8 cellular contexts compared by ENCODE assay signal in the genomic region with DNA sequence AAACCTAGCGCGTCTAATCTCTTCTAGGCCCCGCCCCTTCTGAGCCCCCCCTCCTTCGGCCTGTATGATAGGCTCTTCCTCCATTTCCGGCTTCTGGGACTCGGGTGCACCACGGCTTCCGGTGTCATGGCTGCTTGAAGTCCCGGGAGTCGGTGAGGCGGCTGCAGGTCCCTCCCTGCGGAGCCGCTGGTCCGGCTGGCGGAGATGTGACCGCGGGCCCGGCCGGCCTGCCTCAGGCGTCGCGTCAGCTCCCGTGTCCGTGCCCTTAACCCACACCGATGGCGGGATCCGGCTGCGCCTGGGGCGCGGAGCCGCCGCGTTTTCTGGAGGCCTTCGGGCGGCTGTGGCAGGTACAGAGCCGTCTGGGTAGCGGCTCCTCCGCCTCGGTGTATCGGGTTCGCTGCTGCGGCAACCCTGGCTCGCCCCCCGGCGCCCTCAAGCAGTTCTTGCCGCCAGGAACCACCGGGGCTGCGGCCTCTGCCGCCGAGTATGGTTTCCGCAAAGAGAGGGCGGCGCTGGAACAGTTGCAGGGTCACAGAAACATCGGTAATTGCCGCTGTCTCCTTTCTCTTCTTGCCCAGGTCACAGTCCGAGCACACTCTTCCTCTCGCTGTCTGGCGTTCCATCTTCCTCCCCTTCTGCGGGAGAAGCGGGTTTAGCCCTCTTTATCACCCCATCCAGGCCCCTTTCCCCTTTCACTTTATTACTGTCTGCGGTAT.
DNase-seq lines count a peak whose midpoint lies in the region; ATAC-seq lines count a peak whose summit lies in the region.

A gene with protein sequence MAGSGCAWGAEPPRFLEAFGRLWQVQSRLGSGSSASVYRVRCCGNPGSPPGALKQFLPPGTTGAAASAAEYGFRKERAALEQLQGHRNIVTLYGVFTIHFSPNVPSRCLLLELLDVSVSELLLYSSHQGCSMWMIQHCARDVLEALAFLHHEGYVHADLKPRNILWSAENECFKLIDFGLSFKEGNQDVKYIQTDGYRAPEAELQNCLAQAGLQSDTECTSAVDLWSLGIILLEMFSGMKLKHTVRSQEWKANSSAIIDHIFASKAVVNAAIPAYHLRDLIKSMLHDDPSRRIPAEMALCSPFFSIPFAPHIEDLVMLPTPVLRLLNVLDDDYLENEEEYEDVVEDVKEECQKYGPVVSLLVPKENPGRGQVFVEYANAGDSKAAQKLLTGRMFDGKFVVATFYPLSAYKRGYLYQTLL (plus strand): TSS at position 96 of the 719 bp plus-strand sequence. CDS start 183 bp downstream, at position 279.

- H3K27me3 ChIP-seq in BLaER1 (no peaks in the 10 kb centered on the region), layer of hippocampus (ENCODE audit: control insufficient read depth, insufficient read depth, low read length) (no peaks in the 10 kb centered on the region)

- peaks cover 49% of the 10 kb centered on the region for H4K20me1 ChIP-seq in BLaER1

- no peaks in the 10 kb centered on the region for H3K9me3 ChIP-seq in BLaER1

- H3K36me3 ChIP-seq in BLaER1, result peaks cover 32% of the 10 kb centered on the region

- DNase-seq in NCI-H526 (lab: John Stamatoyannopoulos, UW), result peak; percentile 97 to 99
- peak; percentile 91 for DNase-seq in activated CD4-positive, alpha-beta T cell treated with anti-CD3 and anti-CD28 coated beads for 48 hours
- DNase-seq in stimulated activated CD4-positive, alpha-beta T cell treated with anti-CD3 and anti-CD28 coated beads, Interleukin-1b, Interleukin-23, amount 100 ng/mL, for 24 hours (ENCODE audit: low read depth in 4 of 4, low spot score in 1 of 4), result peak; percentile 73 to 87 (median 78)

- ATAC-seq in GM19328 (IDR thresholded peaks at IDR 0.05; ENCODE audit: unreplicated experiment), result peak; percentile 97
- ATAC-seq in HG03469 (IDR thresholded peaks at IDR 0.05; ENCODE audit: unreplicated experiment), result peak; percentile 95

- peak within 1 kb of the TSS; percentile 83 for H3K4me2 ChIP-seq in BLaER1

- H3K4me1 ChIP-seq in BLaER1, result peaks cover 25% of the 10 kb centered on the region

- peak within 1 kb of the TSS; percentile 97 for H3K9ac ChIP-seq in BLaER1

- H3K27ac ChIP-seq in BLaER1 (peak within 1 kb of the TSS; percentile 96), cingulate gyrus (ENCODE audit: low read depth, low read length) (peak within 1 kb of the TSS; percentile 90), layer of hippocampus (ENCODE audit: low read depth, low read length) (peak within 1 kb of the TSS; percentile 86)

- peak within 1 kb of the TSS; percentile 92 for H3K4me3 ChIP-seq in BLaER1

Comparison
In these comparisons a context has a peak if more than half of its experiments do, and no peak if none do; other contexts are left out.
1. Peak in every context shown above with its lines: DNase-seq, ATAC-seq, H3K4me3 ChIP-seq and H3K27ac ChIP-seq.